1 cellular context compared by ENCODE assay signal in genomic region chr16:89167425-89167941, GRCh38.
A peak's percentile ranks its signal among the peaks of the same experiment; 100 is the strongest.
TF ChIP-seq lines count a peak whose summit lies in the region.

No MANE protein-coding gene starts in this region.

TF ChIP-seq in HepG2, 621 proteins besides CTCF, POLR2A, EP300 and RAD21 (continued from another document):
- TF ChIP-seq, protein P1, sequence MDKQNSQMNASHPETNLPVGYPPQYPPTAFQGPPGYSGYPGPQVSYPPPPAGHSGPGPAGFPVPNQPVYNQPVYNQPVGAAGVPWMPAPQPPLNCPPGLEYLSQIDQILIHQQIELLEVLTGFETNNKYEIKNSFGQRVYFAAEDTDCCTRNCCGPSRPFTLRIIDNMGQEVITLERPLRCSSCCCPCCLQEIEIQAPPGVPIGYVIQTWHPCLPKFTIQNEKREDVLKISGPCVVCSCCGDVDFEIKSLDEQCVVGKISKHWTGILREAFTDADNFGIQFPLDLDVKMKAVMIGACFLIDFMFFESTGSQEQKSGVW (CRISPR knock-in tag; IDR thresholded peaks at IDR 0.05; ENCODE audit: borderline replicate concordance), result no peak
- TF ChIP-seq TCF12 (IDR thresholded peaks at IDR 0.05), result no peak
- 0 out of 2 replicates have a peak, but pooled peaks have one; percentile 68 for TF ChIP-seq TCF12 (CRISPR knock-in tag; IDR thresholded peaks at IDR 0.05)
- peak; percentile 53; the same call in 1 of the 2 replicates for TF ChIP-seq ARNT2 (CRISPR knock-in tag; IDR thresholded peaks at IDR 0.05; ENCODE audit: low read depth)
- peak; percentile 60 for TF ChIP-seq HNRNPK (IDR thresholded peaks at IDR 0.05; ENCODE audit: low read depth, low read length, poor library complexity, severe bottlenecking)
- no peak for TF ChIP-seq TAF15 (IDR thresholded peaks at IDR 0.05; ENCODE audit: low read depth, low read length, poor library complexity, severe bottlenecking)
- TF ChIP-seq NFE2L2 (IDR thresholded peaks at IDR 0.05; ENCODE audit: low read length), result no peak
- no peak for TF ChIP-seq CEBPB (IDR thresholded peaks at IDR 0.05; ENCODE audit: borderline replicate concordance, low read depth, low read length)
- TF ChIP-seq RBM22 (optimal IDR thresholded peaks at IDR 0.05; ENCODE audit: low read length), result no peak
- TF ChIP-seq ZNF263 (CRISPR knock-in tag; IDR thresholded peaks at IDR 0.05), result peak; percentile 66
- no peak for TF ChIP-seq HOXA7 (CRISPR knock-in tag; IDR thresholded peaks at IDR 0.05)
- TF ChIP-seq, protein P2, sequence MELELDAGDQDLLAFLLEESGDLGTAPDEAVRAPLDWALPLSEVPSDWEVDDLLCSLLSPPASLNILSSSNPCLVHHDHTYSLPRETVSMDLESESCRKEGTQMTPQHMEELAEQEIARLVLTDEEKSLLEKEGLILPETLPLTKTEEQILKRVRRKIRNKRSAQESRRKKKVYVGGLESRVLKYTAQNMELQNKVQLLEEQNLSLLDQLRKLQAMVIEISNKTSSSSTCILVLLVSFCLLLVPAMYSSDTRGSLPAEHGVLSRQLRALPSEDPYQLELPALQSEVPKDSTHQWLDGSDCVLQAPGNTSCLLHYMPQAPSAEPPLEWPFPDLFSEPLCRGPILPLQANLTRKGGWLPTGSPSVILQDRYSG (CRISPR knock-in tag; IDR thresholded peaks at IDR 0.05), result no peak
